9 cellular contexts compared by ENCODE assay signal in genomic region chr5:157273131-157273556, GRCh38. TPM values are rescaled to one million over a fixed set of nuclear protein-coding genes. Genes with fewer than 3 reads are reported as not detected.
DNase-seq lines count a peak whose midpoint lies in the region; ATAC-seq and TF ChIP-seq lines count a peak whose summit lies in the region.
"Had no signal": no experiment of that assay in that cellular context is flagged by ENCODE, and none has a peak within 500 bp of the region (broad histone marks: within the 10 kb centered on the region; RNA-seq: fewer than 3 reads in every experiment).

No MANE protein-coding gene starts in this region.

- H3K4me3 ChIP-seq in DOHH2 (ENCODE audit: low read length) (peak overlapping the region; percentile 61), BE2C (ENCODE audit: low read depth, low read length) (no peak overlapping the region), uterus (no peak overlapping the region), WERI-Rb-1 (ENCODE audit: low read depth, low read length) (no peak overlapping the region)

- H3K27me3 Mint-ChIP-seq in activated T-cell treated with anti-CD3 and anti-CD28 coated beads, Interleukin-2, amount 50 U/mL, for 72 hours (ENCODE audit: low read depth): no peaks in the 10 kb centered on the region

- no peaks in the 10 kb centered on the region for H3K9me3 Mint-ChIP-seq in activated T-cell treated with anti-CD3 and anti-CD28 coated beads, Interleukin-2, amount 50 U/mL, for 72 hours

- peaks cover 6% of the 10 kb centered on the region; the same call in 1 of the 2 replicates for H3K9me3 ChIP-seq in DOHH2 (ENCODE audit: control insufficient read depth, insufficient read depth, low read length)
- H3K9me3 ChIP-seq in BE2C: no peaks in the 10 kb centered on the region
- no peaks in the 10 kb centered on the region for H3K9me3 ChIP-seq in uterus
- H3K9me3 ChIP-seq in WERI-Rb-1 (ENCODE audit: severe bottlenecking): no peaks in the 10 kb centered on the region

- peaks cover 36% of the 10 kb centered on the region for H3F3A ChIP-seq in DOHH2 (ENCODE audit: control insufficient read depth, insufficient read depth)

- no peaks in the 10 kb centered on the region for H4K20me1 ChIP-seq in DOHH2 (ENCODE audit: control insufficient read depth, insufficient read depth, low read depth, low read length)

- peak overlapping the region; percentile 95 for H3K27ac Mint-ChIP-seq in activated T-cell treated with anti-CD3 and anti-CD28 coated beads, Interleukin-2, amount 50 U/mL, for 72 hours

- H3K4me1 ChIP-seq in DOHH2 (ENCODE audit: control insufficient read depth, low read length) (peaks cover 91% of the 10 kb centered on the region), BE2C (no peaks in the 10 kb centered on the region), uterus (no peaks in the 10 kb centered on the region)

- H3K4me3 Mint-ChIP-seq in activated T-cell treated with anti-CD3 and anti-CD28 coated beads, Interleukin-2, amount 50 U/mL, for 72 hours: peak overlapping the region; percentile 78 to 95

- peak overlapping the region; percentile 98 for H3K27ac ChIP-seq in DOHH2 (ENCODE audit: low read depth, low read length)
- no peak overlapping the region for H3K27ac ChIP-seq in uterus
- H3K27ac ChIP-seq in WERI-Rb-1: no peak overlapping the region

- TF ChIP-seq POLR2A in uterus (IDR thresholded peaks at IDR 0.05): no peak

- peak; percentile 57 to 65 for DNase-seq in activated T-cell treated with anti-CD3 and anti-CD28 coated beads, Interleukin-2, amount 50 U/mL, for 72 hours
- DNase-seq in nucleus accumbens (lab: John Stamatoyannopoulos, UW) (no peak), BE2C (no peak), uterus (no peak), WERI-Rb-1 (no peak)

- peak; percentile 46 for ATAC-seq in GM19397 (IDR thresholded peaks at IDR 0.05; ENCODE audit: unreplicated experiment)
- peak; percentile 52 for ATAC-seq in HG03354 (IDR thresholded peaks at IDR 0.05; ENCODE audit: poor library complexity, severe bottlenecking, unreplicated experiment)
- peak; percentile 50 to 55 for ATAC-seq in activated T-cell treated with anti-CD3 and anti-CD28 coated beads, Interleukin-2, amount 50 U/mL, for 72 hours (replicated peaks in 1 of 2)
- ATAC-seq: HCT116 had no signal

- peaks cover 11 to 19% of the 10 kb centered on the region in 2 donors for H3K36me3 Mint-ChIP-seq in activated T-cell treated with anti-CD3 and anti-CD28 coated beads, Interleukin-2, amount 50 U/mL, for 72 hours (ENCODE audit: insufficient read depth in 2 of 2)

- H3K27me3 ChIP-seq in DOHH2 (ENCODE audit: control insufficient read depth, low read length) (no peaks in the 10 kb centered on the region), BE2C (no peaks in the 10 kb centered on the region), uterus (no peaks in the 10 kb centered on the region), WERI-Rb-1 (ENCODE audit: insufficient read depth, low read depth, severe bottlenecking) (no peaks in the 10 kb centered on the region)

- H3K79me2 ChIP-seq in DOHH2 (ENCODE audit: control insufficient read depth, low read length): peaks cover 95% of the 10 kb centered on the region

- H3K4me1 Mint-ChIP-seq in activated T-cell treated with anti-CD3 and anti-CD28 coated beads, Interleukin-2, amount 50 U/mL, for 72 hours (ENCODE audit: low read depth): peaks cover 95% of the 10 kb centered on the region

- peaks cover 75% of the 10 kb centered on the region for H3K36me3 ChIP-seq in DOHH2 (ENCODE audit: control insufficient read depth, low read length)
- no peaks in the 10 kb centered on the region for H3K36me3 ChIP-seq in BE2C
- no peaks in the 10 kb centered on the region for H3K36me3 ChIP-seq in uterus
- H3K36me3 ChIP-seq in WERI-Rb-1: peaks cover 10% of the 10 kb centered on the region; the same call in 1 of the 2 replicates

- intact Hi-C loops in uterus (cut with DNase I; ENCODE audit: low total_unique reads): no loop called here

- no peaks in the 10 kb centered on the region for H3K9me2 ChIP-seq in DOHH2 (replicated peaks; ENCODE audit: control insufficient read depth, low read length)

- TF ChIP-seq CTCF in DOHH2 (IDR thresholded peaks at IDR 0.05; ENCODE audit: low read depth, low read length, poor library complexity, severe bottlenecking): no peak
- no peak for TF ChIP-seq CTCF in BE2C (IDR thresholded peaks at IDR 0.05; ENCODE audit: low read depth, low read length)
- no peak for TF ChIP-seq CTCF in uterus (IDR thresholded peaks at IDR 0.05)
- TF ChIP-seq CTCF in WERI-Rb-1 (IDR thresholded peaks at IDR 0.05; ENCODE audit: low read depth, low read length): no peak

- H3K4me2 ChIP-seq in DOHH2 (ENCODE audit: low read length): peak overlapping the region; percentile 99

RNA-seq across cellular contexts. Expression of gene CYFIP2, which starts 7.2 kb away (rescaled TPM):
- 100 to 1,000 TPM; 235 to 288 TPM for total RNA-seq in activated T-cell treated with anti-CD3 and anti-CD28 coated beads, Interleukin-2, amount 50 U/mL, for 72 hours
- polyA plus RNA-seq in BE2C (2012; ENCODE audit: insufficient read depth, insufficient read length, low read depth): 18.2 TPM
- 10 to 100 TPM; 11.3 to 51.5 (median 13.6) TPM for total RNA-seq in uterus

Comparison
In these comparisons a context has a peak if more than half of its experiments do, and no peak if none do; other contexts are left out.
1. DNase-seq: peak in activated T-cell treated with anti-CD3 and anti-CD28 coated beads, Interleukin-2, amount 50 U/mL, for 72 hours (2 of 2); none in nucleus accumbens (0 of 56), BE2C (single experiment), uterus (0 of 2) and WERI-Rb-1 (single experiment).
2. RNA of gene CYFIP2, which starts 7.2 kb away (total RNA-seq): 235 to 288 TPM in activated T-cell treated with anti-CD3 and anti-CD28 coated beads, Interleukin-2, amount 50 U/mL, for 72 hours; 11.3 to 51.5 TPM in uterus; every median in the first group is over 4 times any median in the second.
3. Peak in every context shown above with its lines, with median percentiles within 50 percentile points of each other: ATAC-seq.